8 cellular contexts compared by ENCODE assay signal in genomic region chr11:776459-777287, GRCh38. TPM values are rescaled to one million over a fixed set of nuclear protein-coding genes. Genes with fewer than 3 reads are reported as not detected.
A peak's percentile ranks its signal among the peaks of the same experiment; 100 is the strongest.
DNase-seq lines count a peak whose midpoint lies in the region; ATAC-seq, FAIRE-seq and TF ChIP-seq lines count a peak whose summit lies in the region.

No MANE protein-coding gene starts in this region.

- peaks cover 6% of the 10 kb centered on the region for H3K36me3 ChIP-seq in mammary epithelial cell (ENCODE audit: insufficient read depth, low read length)

- peaks cover 83% of the 10 kb centered on the region for H3K79me2 ChIP-seq in mammary epithelial cell (ENCODE audit: insufficient read depth, low read length)

- CTCF ChIA-PET in A549 (lab: Yijun Ruan, JAX) (interaction anchor here (0.8 to 5.7 kb wide), 7 partner anchors 10 to 74 kb away, joined by 3 to 44 read pairs (median 3); partner anchors contain the start of gene CEND1), mammary epithelial cell (lab: Charles Lee; ENCODE audit: low non-redundant PET) (no interaction called here)

- H3K9me3 ChIP-seq in A549 = no peaks in the 10 kb centered on the region
- H3K9me3 ChIP-seq in mammary epithelial cell (replicated peaks; ENCODE audit: insufficient read depth, low read length) = no peaks in the 10 kb centered on the region

- H3K27ac ChIP-seq in A549 (peak overlapping the region; percentile 91 to 95), mammary epithelial cell (ENCODE audit: insufficient read depth, low read depth, low read length) (peak overlapping the region; percentile 63), substantia nigra (ENCODE audit: low read depth, low read length, poor library complexity, severe bottlenecking) (peak overlapping the region; percentile 63)

- BruUV-seq in mammary epithelial cell (replicated peaks; lab: Mats Ljungman, UMichigan) = no TSS peak

- TF ChIP-seq RAD21 in A549 (conservative IDR thresholded peaks at IDR 0.05 in 1 of 2, IDR thresholded peaks at IDR 0.05 in 1 of 2) = no peak

- dilution Hi-C loops in mammary epithelial cell (cut with HindIII; ENCODE audit: low sequenced_read_pairs) = no loop called here

- H4K20me1 ChIP-seq in mammary epithelial cell (ENCODE audit: insufficient read depth, low read length) = no peaks in the 10 kb centered on the region

- H3K4me2 ChIP-seq in A549 (peak overlapping the region; percentile 100), mammary epithelial cell (ENCODE audit: insufficient read depth, low read depth, low read length) (peak overlapping the region; percentile 98)

- POLR2A ChIA-PET in A549 (lab: Yijun Ruan, JAX) = interaction anchor here (0.7 to 1.5 kb wide), 7 partner anchors 8 to 201 kb away, joined by 3 to 5 read pairs (median 3); partner anchors contain the start of genes PHRF1 and TALDO1

- DNase-seq in A549 (ENCODE audit: low read depth in 1 of 2, low spot score in 1 of 2) (peak in 1 of 2 experiments; percentile 47), GM12891 (ENCODE audit: insufficient read length, low spot score) (peak; percentile 77), NOMO-1 treated with dmso at 0.1 percent for 144 hours (lab: John Stamatoyannopoulos, UW; ENCODE audit: unreplicated experiment) (peak; percentile 25), mammary epithelial cell (peak; percentile 35), left kidney (ENCODE audit: low read depth, low spot score) (peak; percentile 75), substantia nigra (lab: John Stamatoyannopoulos, UW) (peak in 1 of 49 donors; percentile 66), DMS79 treated with DMSO at 0.1 percent for 48 hours (lab: John Stamatoyannopoulos, UW) (no peak)

- H3K4me1 ChIP-seq in A549 = peaks cover 43% of the 10 kb centered on the region
- peaks cover 60% of the 10 kb centered on the region for H3K4me1 ChIP-seq in mammary epithelial cell (ENCODE audit: insufficient read depth, low read length)

- intact Hi-C loops in mammary epithelial cell (cut with micrococcal nuclease) = loop anchor here (2.0 kb wide), 1 partner anchor 14 kb away; no protein-coding TSS in a partner anchor

- H3K4me3 ChIP-seq in A549 = peak overlapping the region; percentile 84
- H3K4me3 ChIP-seq in mammary epithelial cell (replicated peaks in 1 of 3; ENCODE audit: insufficient read depth in 1 of 3, low read depth in 2 of 3, low read length in 3 of 3) = peak overlapping the region; percentile 69 to 98 (median 96)

- no peak for TF ChIP-seq EP300 in A549 (IDR thresholded peaks at IDR 0.05)

- H3K27me3 ChIP-seq in mammary epithelial cell (ENCODE audit: insufficient read depth, low read length) = no peaks in the 10 kb centered on the region

- TF ChIP-seq POLR2A in A549 (IDR thresholded peaks at IDR 0.05; ENCODE audit: low read length) (no peak), GM12891 (IDR thresholded peaks at IDR 0.05; ENCODE audit: low read depth, low read length) (no peak)

- in situ Hi-C loops in mammary epithelial cell (cut with MboI; ENCODE audit: low sequenced_read_pairs in 2 of 2) = no loop called here

- WGBS in A549 (ENCODE audit: missing lambda C conversion rate) = 2% methylated on average over 11 of the region's 68 CpGs
- 2% methylated on average over 20 of the region's 68 CpGs for WGBS in mammary epithelial cell (ENCODE audit: low coverage, missing lambda C conversion rate)

- H3K9ac ChIP-seq in mammary epithelial cell (ENCODE audit: insufficient read depth, low read length) = peak overlapping the region; percentile 83

- peak overlapping the region; percentile 81 for H2AFZ ChIP-seq in mammary epithelial cell (ENCODE audit: low read depth, low read length)

- TF ChIP-seq CTCF in A549 (IDR thresholded peaks at IDR 0.05) = no peak
- no peak for TF ChIP-seq CTCF in mammary epithelial cell (conservative IDR thresholded peaks at IDR 0.05 in 1 of 2, IDR thresholded peaks at IDR 0.05 in 1 of 2; ENCODE audit: extremely low read depth in 1 of 2, insufficient read depth in 1 of 2, low read depth in 1 of 2, low read length in 2 of 2)

- no peak for FAIRE-seq in A549 (lab: Jason Lieb, UNC)
- FAIRE-seq in GM12891 (lab: Jason Lieb, UNC) = peak; percentile 51

- ATAC-seq in A549 = peak; percentile 38 to 49
- ATAC-seq in HG02852 (IDR thresholded peaks at IDR 0.05; ENCODE audit: unreplicated experiment) = peak; percentile 34

TF ChIP-seq in A549, 52 proteins besides CTCF, POLR2A, EP300 and RAD21:
- TF ChIP-seq TFCP2L1 (CRISPR knock-in tag; IDR thresholded peaks at IDR 0.05) = peak; percentile 60; the same call in 1 of the 2 replicates
- TF ChIP-seq KDM5A (IDR thresholded peaks at IDR 0.05) = no peak
- peak; percentile 63 for TF ChIP-seq PBX3 (IDR thresholded peaks at IDR 0.05)
- TF ChIP-seq FOXS1 (CRISPR knock-in tag; IDR thresholded peaks at IDR 0.05) = no peak

TF ChIP-seq in GM12891, 5 proteins besides CTCF, POLR2A, EP300 and RAD21:
- TF ChIP-seq SPI1 (IDR thresholded peaks at IDR 0.05; ENCODE audit: low read depth, low read length) = 0 out of 2 replicates have a peak, but pooled peaks have one; percentile 32
- TF ChIP-seq POLR2AphosphoS5 (IDR thresholded peaks at IDR 0.05; ENCODE audit: low read depth, low read length) = peak; percentile 63
- no peak for TF ChIP-seq POU2F2 (IDR thresholded peaks at IDR 0.05; ENCODE audit: low read depth, low read length)

RNA-seq across cellular contexts. Expression of gene GATD1, which starts 0.6 kb away (rescaled TPM):
- 14.5 and 16.8 TPM in 2 replicates for polyA plus RNA-seq in A549 (2011; rRNA removed)
- polyA plus RNA-seq in A549 (2012; cell fraction: cytosol; rRNA removed) = 82.8 and 96.7 TPM in 2 replicates
- polyA plus RNA-seq in A549 (2012; cell fraction: nucleus; rRNA removed) = 296 and 428 TPM in 2 replicates
- polyA plus RNA-seq in A549 (2017; fragmentation: RNase III; extraction: RNeasy Plus Mini Kit Qiagen cat#74134 plus additional on column Dnase treatment) = 41.9 to 43.5 TPM (median 43.1 TPM) in 3 replicates
- 8.6 and 9.5 TPM in 2 replicates for polyA minus RNA-seq in A549 (2011; rRNA and poly(A)+ RNA removed)
- 22.8 TPM for polyA plus RNA-seq in GM12891 (2012; ENCODE audit: low read depth, missing spikeins)
- total RNA-seq in mammary epithelial cell = 10 to 100 TPM; 47.0 to 78.2 TPM
- 29.6 TPM for polyA plus RNA-seq in mammary epithelial cell
- 39.8 TPM for polyA minus RNA-seq in mammary epithelial cell

RNA-seq across cellular contexts. Expression of gene CEND1, which starts 13.2 kb away (rescaled TPM):
- polyA plus RNA-seq in A549 (2011; rRNA removed) (not detected in 2 replicates), A549 (2017; fragmentation: RNase III; extraction: RNeasy Plus Mini Kit Qiagen cat#74134 plus additional on column Dnase treatment) (1.0 to 1.3 TPM (median 1.0 TPM) in 3 replicates), mammary epithelial cell (not detected)
- polyA plus RNA-seq in A549 (2012; cell fraction: cytosol; rRNA removed) = 0.32 and 0.51 TPM in 2 replicates
- polyA plus RNA-seq in A549 (2012; cell fraction: nucleus; rRNA removed) = 0.47 and 0.59 TPM in 2 replicates
- polyA minus RNA-seq in A549 (2011; rRNA and poly(A)+ RNA removed) = 0.29 TPM in 1 of 2 replicates, not detected in the other
- polyA plus RNA-seq in GM12891 (2012; ENCODE audit: low read depth, missing spikeins) = 3.7 TPM
- total RNA-seq in mammary epithelial cell = not detected
- not detected for polyA minus RNA-seq in mammary epithelial cell

RNA-seq across cellular contexts. Expression of gene SLC25A22, which starts 21.4 kb away (rescaled TPM):
- 11.6 and 13.5 TPM in 2 replicates for polyA plus RNA-seq in A549 (2011; rRNA removed)
- polyA plus RNA-seq in A549 (2012; cell fraction: cytosol; rRNA removed) = 43.6 and 50.2 TPM in 2 replicates
- polyA plus RNA-seq in A549 (2012; cell fraction: nucleus; rRNA removed) = 85.4 and 116 TPM in 2 replicates
- polyA plus RNA-seq in A549 (2017; fragmentation: RNase III; extraction: RNeasy Plus Mini Kit Qiagen cat#74134 plus additional on column Dnase treatment) = 18.7 to 21.8 TPM (median 19.5 TPM) in 3 replicates
- 4.5 and 15.8 TPM in 2 replicates for polyA minus RNA-seq in A549 (2011; rRNA and poly(A)+ RNA removed)
- 8.2 TPM for polyA plus RNA-seq in GM12891 (2012; ENCODE audit: low read depth, missing spikeins)
- 10 to 100 TPM in 1 of 2 donors, 1 to 10 TPM in 1; 7.3 to 29.5 TPM for total RNA-seq in mammary epithelial cell
- 19.4 TPM for polyA plus RNA-seq in mammary epithelial cell
- polyA minus RNA-seq in mammary epithelial cell = 11.3 TPM

RNA-seq across cellular contexts. Expression of gene PIDD1, which starts 28.4 kb away (rescaled TPM):
- polyA plus RNA-seq in A549 (2011; rRNA removed) = 6.3 and 6.5 TPM in 2 replicates
- polyA plus RNA-seq in A549 (2012; cell fraction: cytosol; rRNA removed) = 17.5 and 23.5 TPM in 2 replicates
- polyA plus RNA-seq in A549 (2012; cell fraction: nucleus; rRNA removed) = 117 and 172 TPM in 2 replicates
- 15.7 to 19.0 TPM (median 18.9 TPM) in 3 replicates for polyA plus RNA-seq in A549 (2017; fragmentation: RNase III; extraction: RNeasy Plus Mini Kit Qiagen cat#74134 plus additional on column Dnase treatment)
- polyA minus RNA-seq in A549 (2011; rRNA and poly(A)+ RNA removed) = 2.7 and 4.4 TPM in 2 replicates
- 22.4 TPM for polyA plus RNA-seq in GM12891 (2012; ENCODE audit: low read depth, missing spikeins)
- total RNA-seq in mammary epithelial cell = 10 to 100 TPM in 1 of 2 donors, 1 to 10 TPM in 1; 4.5 to 19.2 TPM
- polyA plus RNA-seq in mammary epithelial cell = 9.3 TPM
- 1.8 TPM for polyA minus RNA-seq in mammary epithelial cell

RNA-seq across cellular contexts. Expression of gene TALDO1, which starts 29.4 kb away (rescaled TPM):
- polyA plus RNA-seq in A549 (2011; rRNA removed) (287 and 296 TPM in 2 replicates), A549 (2017; fragmentation: RNase III; extraction: RNeasy Plus Mini Kit Qiagen cat#74134 plus additional on column Dnase treatment) (386 to 392 TPM (median 391 TPM) in 3 replicates), mammary epithelial cell (142 TPM)
- polyA plus RNA-seq in A549 (2012; cell fraction: cytosol; rRNA removed) = 443 and 463 TPM in 2 replicates
- polyA plus RNA-seq in A549 (2012; cell fraction: nucleus; rRNA removed) = 406 and 442 TPM in 2 replicates
- 132 and 159 TPM in 2 replicates for polyA minus RNA-seq in A549 (2011; rRNA and poly(A)+ RNA removed)
- 131 TPM for polyA plus RNA-seq in GM12891 (2012; ENCODE audit: low read depth, missing spikeins)
- total RNA-seq in mammary epithelial cell = 100 to 1,000 TPM; 102 to 140 TPM
- 102 TPM for polyA minus RNA-seq in mammary epithelial cell
